Comparison of ENCODE assay signal across 26 cellular contexts in the genomic region with DNA sequence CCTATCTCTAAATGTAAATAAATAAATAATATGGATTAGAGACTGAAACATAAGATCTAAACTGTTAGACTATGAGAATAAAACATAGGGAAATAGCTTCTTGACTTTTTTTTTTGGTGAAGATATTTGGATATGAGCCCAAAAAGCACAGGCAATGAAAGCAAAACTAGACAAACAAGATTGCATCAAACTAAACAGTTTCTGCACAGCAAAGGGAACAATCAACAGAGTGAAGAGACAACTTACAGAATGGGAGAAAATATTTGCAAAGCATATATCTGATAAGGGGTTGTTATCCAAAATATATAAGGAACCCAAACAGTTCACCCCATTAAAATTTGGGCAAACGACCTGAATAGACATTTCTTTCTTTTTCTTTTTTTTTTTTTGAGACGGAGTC.
DNase-seq lines count a peak whose midpoint lies in the region; ATAC-seq, FAIRE-seq and TF ChIP-seq lines count a peak whose summit lies in the region.
"Had no signal": no experiment of that assay in that cellular context is flagged by ENCODE, and none has a peak within 500 bp of the region (broad histone marks: within the 10 kb centered on the region; RNA-seq: fewer than 3 reads in every experiment).

No MANE protein-coding gene starts in this region.

- H3K4me2 ChIP-seq in HepG2 (ENCODE audit: low read depth, low read length): no peak overlapping the region
- H3K4me2 ChIP-seq: A549 had no signal

- TF ChIP-seq RAD21 in liver (IDR thresholded peaks at IDR 0.05) (peak in 1 of 2 donors; percentile 5), HepG2 (CRISPR knock-in tag; IDR thresholded peaks at IDR 0.05) (no peak)

- ATAC-seq in HepG2: no peak
- peak; percentile 86 to 90 (median 88) for ATAC-seq in right lobe of liver
- ATAC-seq in GM19328 (IDR thresholded peaks at IDR 0.05; ENCODE audit: unreplicated experiment): no peak
- no peak for ATAC-seq in left lung
- ATAC-seq: A549, HCT116 had no signal

- POLR2A ChIA-PET in HepG2 (lab: Yijun Ruan, JAX): no interaction called here

- H3K27me3 ChIP-seq in liver (ENCODE audit: control insufficient read depth in 4 of 4, insufficient read depth in 4 of 4, low read length in 3 of 4) (no peaks in the 10 kb centered on the region), HepG2 (ENCODE audit: control insufficient read depth in 1 of 2, insufficient read depth in 2 of 2, low read length in 2 of 2) (no peaks in the 10 kb centered on the region), right lobe of liver (no peaks in the 10 kb centered on the region), left lung (no peaks in the 10 kb centered on the region)
- H3K27me3 ChIP-seq: BE2C; BLaER1 treated with 17β-estradiol and CSF1 and Interleukin-3, amounts not matched to agents 10 nM and 100 nM had no signal

- H3K9ac ChIP-seq in liver (ENCODE audit: low read depth in 1 of 2, low read length in 2 of 2): no peak overlapping the region
- H3K9ac ChIP-seq in HepG2 (ENCODE audit: insufficient read depth, low read depth, low read length): no peak overlapping the region
- H3K9ac ChIP-seq: BLaER1 treated with 17β-estradiol and CSF1 and Interleukin-3, amounts not matched to agents 10 nM and 100 nM; GM23248 had no signal

- no peak for TF ChIP-seq EP300 in HepG2 (IDR thresholded peaks at IDR 0.05; ENCODE audit: low read depth in 2 of 2, low read length in 2 of 2)
- TF ChIP-seq EP300 in HepG2 (CRISPR knock-in tag; IDR thresholded peaks at IDR 0.05; ENCODE audit: borderline replicate concordance): no peak

- DNase-seq in HepG2 (ENCODE audit: low spot score) (no peak), right lobe of liver (no peak), left lung (no peak), 8988T (no peak)
- DNase-seq: ACHN; AML-193; BE2C; Calu3; CD4-positive, alpha-beta memory T cell; COR-L47; DMS53; DMS79 treated with DMSO at 0.1 percent for 48 hours; GF-D8; GM23248; H9 had no signal

- TF ChIP-seq POLR2A in HepG2 (IDR thresholded peaks at IDR 0.05; ENCODE audit: insufficient read depth in 1 of 2, low read depth in 2 of 2, low read length in 2 of 2): no peak
- no peak for TF ChIP-seq POLR2A in right lobe of liver (IDR thresholded peaks at IDR 0.05)

- H3K27ac ChIP-seq in liver (ENCODE audit: low read depth in 1 of 2, low read length in 2 of 2): no peak overlapping the region
- H3K27ac ChIP-seq in HepG2 (ENCODE audit: extremely low read length, insufficient read depth, low read length): no peak overlapping the region
- peak overlapping the region; percentile 75 for H3K27ac ChIP-seq in VCaP
- H3K27ac ChIP-seq in right lobe of liver: peak overlapping the region in 1 of 3 donors; percentile 72
- no peak overlapping the region for H3K27ac ChIP-seq in left lung
- H3K27ac ChIP-seq: 22Rv1; A549; BLaER1 treated with 17β-estradiol and CSF1 and Interleukin-3, amounts not matched to agents 10 nM and 100 nM; GM23248 had no signal

- H3K9me3 ChIP-seq in liver (ENCODE audit: control insufficient read depth in 4 of 4, low read length in 3 of 4) (no peaks in the 10 kb centered on the region), HepG2 (ENCODE audit: low read length) (no peaks in the 10 kb centered on the region), right lobe of liver (no peaks in the 10 kb centered on the region), left lung (peaks cover 0 to 7% of the 10 kb centered on the region in 2 donors)
- H3K9me3 ChIP-seq: A549, BE2C had no signal

- 45% methylated on average over 2 of the region's 2 CpGs for WGBS in liver
- 64% methylated on average over 2 of the region's 2 CpGs for WGBS in HepG2 (ENCODE audit: low lambda C conversion rate)
- WGBS in right lobe of liver (ENCODE audit: insufficient coverage, low coverage, low lambda C conversion rate, missing lambda C conversion rate): 22% methylated on average over 2 of the region's 2 CpGs

- H2AFZ ChIP-seq in HepG2 (ENCODE audit: low read length): no peak overlapping the region
- H2AFZ ChIP-seq: GM23248 had no signal

- FAIRE-seq in HepG2 (lab: Jason Lieb, UNC): no peak
- peak; percentile 62 for FAIRE-seq in endometrium (lab: Jason Lieb, UNC)
- FAIRE-seq: A549, GM12891, GM18507, H1 had no signal

- no peaks in the 10 kb centered on the region for H4K20me1 ChIP-seq in HepG2 (ENCODE audit: insufficient read depth, low read length)
- H4K20me1 ChIP-seq: BLaER1 treated with 17β-estradiol and CSF1 and Interleukin-3, amounts not matched to agents 10 nM and 100 nM had no signal

- no TSS peak for BruUV-seq in HepG2 (replicated peaks; lab: Mats Ljungman, UMichigan)

- H3K36me3 ChIP-seq in liver (ENCODE audit: control insufficient read depth in 4 of 4, insufficient read depth in 3 of 4, low read depth in 1 of 4, low read length in 3 of 4) (no peaks in the 10 kb centered on the region), HepG2 (replicated peaks in 1 of 2; ENCODE audit: control insufficient read depth in 1 of 2, insufficient read depth in 2 of 2, low read length in 2 of 2) (no peaks in the 10 kb centered on the region), right lobe of liver (no peaks in the 10 kb centered on the region), left lung (no peaks in the 10 kb centered on the region)
- H3K36me3 ChIP-seq: BE2C; BLaER1 treated with 17β-estradiol and CSF1 and Interleukin-3, amounts not matched to agents 10 nM and 100 nM had no signal

- in situ Hi-C loops in HepG2 (cut with HindIII; ENCODE audit: extremely low pct_ligation_motif_present, low pct_unique_long_range_greater_than_20kb): no loop called here

- H3K4me3 ChIP-seq in liver (ENCODE audit: low read depth in 1 of 3, low read length in 3 of 3) (no peak overlapping the region), HepG2 (replicated peaks in 1 of 3; ENCODE audit: insufficient read depth in 1 of 3, low read depth in 2 of 3, low read length in 3 of 3) (no peak overlapping the region), right lobe of liver (no peak overlapping the region), left lung (no peak overlapping the region)
- H3K4me3 ChIP-seq: A549; BLaER1 treated with 17β-estradiol and CSF1 and Interleukin-3, amounts not matched to agents 10 nM and 100 nM; GM23248 had no signal

- intact Hi-C loops in HepG2 (cut with micrococcal nuclease; ENCODE audit: unreplicated experiment) (no loop called here), right lobe of liver (cut with DNase I) (no loop called here), left lung (cut with DNase I) (no loop called here)

- H3K4me1 ChIP-seq in liver (ENCODE audit: control insufficient read depth in 4 of 4, insufficient read depth in 4 of 4, low read length in 3 of 4) (peaks cover 0 to 7% (median 4%) of the 10 kb centered on the region in 4 donors), HepG2 (ENCODE audit: insufficient read depth, low read length) (no peaks in the 10 kb centered on the region), right lobe of liver (peaks cover 0 to 12% (median 2%) of the 10 kb centered on the region in 4 donors), left lung (no peaks in the 10 kb centered on the region)
- H3K4me1 ChIP-seq: A549, BE2C had no signal

- no peak for TF ChIP-seq CTCF in liver (IDR thresholded peaks at IDR 0.05; ENCODE audit: low read depth, low read length, missing input control)
- no peak for TF ChIP-seq CTCF in HepG2 (CRISPR knock-in tag; IDR thresholded peaks at IDR 0.05)
- no peak for TF ChIP-seq CTCF in VCaP (conservative IDR thresholded peaks at IDR 0.05)
- TF ChIP-seq CTCF in right lobe of liver (IDR thresholded peaks at IDR 0.05): no peak
- no peak for TF ChIP-seq CTCF in left lung (IDR thresholded peaks at IDR 0.05)

- CTCF ChIA-PET in HepG2 (lab: Yijun Ruan, JAX; ENCODE audit: low intra/inter-chr PET ratio, low total read pairs): no interaction called here

- H3K79me2 ChIP-seq in HepG2 (ENCODE audit: insufficient read depth, low read length): no peaks in the 10 kb centered on the region

TF ChIP-seq in liver, 16 proteins besides CTCF, POLR2A, EP300 and RAD21 (continues in another document):
- TF ChIP-seq, protein P1, sequence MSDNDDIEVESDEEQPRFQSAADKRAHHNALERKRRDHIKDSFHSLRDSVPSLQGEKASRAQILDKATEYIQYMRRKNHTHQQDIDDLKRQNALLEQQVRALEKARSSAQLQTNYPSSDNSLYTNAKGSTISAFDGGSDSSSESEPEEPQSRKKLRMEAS (IDR thresholded peaks at IDR 0.05): no peak
- peak; percentile 22 to 48 for TF ChIP-seq HNF4A (conservative IDR thresholded peaks at IDR 0.05)
- TF ChIP-seq, protein P2, sequence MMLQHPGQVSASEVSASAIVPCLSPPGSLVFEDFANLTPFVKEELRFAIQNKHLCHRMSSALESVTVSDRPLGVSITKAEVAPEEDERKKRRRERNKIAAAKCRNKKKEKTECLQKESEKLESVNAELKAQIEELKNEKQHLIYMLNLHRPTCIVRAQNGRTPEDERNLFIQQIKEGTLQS (IDR thresholded peaks at IDR 0.05): no peak

TF ChIP-seq in HepG2, 621 proteins besides CTCF, POLR2A, EP300 and RAD21:
- TF ChIP-seq, protein P3, sequence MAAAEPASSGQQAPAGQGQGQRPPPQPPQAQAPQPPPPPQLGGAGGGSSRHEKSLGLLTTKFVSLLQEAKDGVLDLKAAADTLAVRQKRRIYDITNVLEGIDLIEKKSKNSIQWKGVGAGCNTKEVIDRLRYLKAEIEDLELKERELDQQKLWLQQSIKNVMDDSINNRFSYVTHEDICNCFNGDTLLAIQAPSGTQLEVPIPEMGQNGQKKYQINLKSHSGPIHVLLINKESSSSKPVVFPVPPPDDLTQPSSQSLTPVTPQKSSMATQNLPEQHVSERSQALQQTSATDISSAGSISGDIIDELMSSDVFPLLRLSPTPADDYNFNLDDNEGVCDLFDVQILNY (CRISPR knock-in tag; conservative IDR thresholded peaks at IDR 0.05): no peak
- TF ChIP-seq ZNF234 (CRISPR knock-in tag; conservative IDR thresholded peaks at IDR 0.05) (no peak), FOSL2 (CRISPR knock-in tag; IDR thresholded peaks at IDR 0.05) (no peak)

Comparison
In these comparisons a context has a peak if more than half of its experiments do, and no peak if none do; other contexts are left out.
1. ATAC-seq: peak in right lobe of liver (4 of 4); none in HepG2 (single experiment), GM19328 (single experiment) and left lung (single experiment).